13 cellular contexts compared by ENCODE assay signal in genomic region chr9:37978983-37979382, GRCh38.
"Had no signal": no experiment of that assay in that cellular context is flagged by ENCODE, and none has a peak within 500 bp of the region (broad histone marks: within the 10 kb centered on the region; RNA-seq: fewer than 3 reads in every experiment).

No MANE protein-coding gene starts in this region.

- ATAC-seq: esophagus mucosa; mucosa of descending colon; naive thymus-derived CD4-positive, alpha-beta T cell; stimulated activated naive CD8-positive, alpha-beta T cell treated with anti-CD3 and anti-CD28 coated beads, Interleukin-15, amount 100 ng/mL, for 72 hours had no signal

- DNase-seq: activated CD4-positive, alpha-beta T cell treated with anti-CD3 and anti-CD28 coated beads, Interleukin-2, amount 10 ng/mL, durations not matched to agents 7 days and 5 days; activated gamma-delta T cell treated with Interleukin-2 at 50 U/mL for 16 hours; activated naive CD8-positive, alpha-beta T cell treated with anti-CD3 and anti-CD28 coated beads, Interleukin-2, amount 10 ng/mL, durations not matched to agents 7 days and 5 days; mammary epithelial cell; mucosa of descending colon; naive thymus-derived CD4-positive, alpha-beta T cell; stimulated activated naive CD8-positive, alpha-beta T cell treated with anti-CD3 and anti-CD28 coated beads, Interleukin-15, amount 100 ng/mL, for 72 hours had no signal

- H3K27ac Mint-ChIP-seq: activated CD4-positive, alpha-beta T cell treated with anti-CD3 and anti-CD28 coated beads, Interleukin-2, amount 10 ng/mL, durations not matched to agents 7 days and 5 days; activated naive CD8-positive, alpha-beta T cell treated with anti-CD3 and anti-CD28 coated beads, Interleukin-2, amount 10 ng/mL, durations not matched to agents 7 days and 5 days; naive thymus-derived CD4-positive, alpha-beta T cell; stimulated activated naive CD8-positive, alpha-beta T cell treated with anti-CD3 and anti-CD28 coated beads, Interleukin-15, amount 100 ng/mL, for 72 hours; T-helper 2 cell treated with Interferon-gamma antibody and Interleukin-4, amounts not matched to agents 5 μg/mL and 100 μg/mL, for 36 hours had no signal

- H3K4me1 Mint-ChIP-seq: activated CD4-positive, alpha-beta T cell treated with anti-CD3 and anti-CD28 coated beads, Interleukin-2, amount 10 ng/mL, durations not matched to agents 7 days and 5 days; activated naive CD8-positive, alpha-beta T cell treated with anti-CD3 and anti-CD28 coated beads, Interleukin-2, amount 10 ng/mL, durations not matched to agents 7 days and 5 days; naive thymus-derived CD4-positive, alpha-beta T cell; stimulated activated naive CD8-positive, alpha-beta T cell treated with anti-CD3 and anti-CD28 coated beads, Interleukin-15, amount 100 ng/mL, for 72 hours had no signal

- H3K27ac ChIP-seq: ascending aorta, right atrium auricular region, skin epidermis, thoracic aorta had no signal

- H3K27me3 ChIP-seq: ascending aorta, right atrium auricular region had no signal

- H3K9me3 ChIP-seq: ascending aorta, mucosa of descending colon, right atrium auricular region, thoracic aorta had no signal

- H3K4me3 ChIP-seq: ascending aorta, mucosa of descending colon, right atrium auricular region, skin epidermis, thoracic aorta had no signal

- H3K36me3 Mint-ChIP-seq: activated naive CD8-positive, alpha-beta T cell treated with anti-CD3 and anti-CD28 coated beads, Interleukin-2, amount 10 ng/mL, durations not matched to agents 7 days and 5 days; naive thymus-derived CD4-positive, alpha-beta T cell had no signal

- H3K9me3 Mint-ChIP-seq: activated CD4-positive, alpha-beta T cell treated with anti-CD3 and anti-CD28 coated beads, Interleukin-2, amount 10 ng/mL, durations not matched to agents 7 days and 5 days; activated naive CD8-positive, alpha-beta T cell treated with anti-CD3 and anti-CD28 coated beads, Interleukin-2, amount 10 ng/mL, durations not matched to agents 7 days and 5 days; naive thymus-derived CD4-positive, alpha-beta T cell; stimulated activated naive CD8-positive, alpha-beta T cell treated with anti-CD3 and anti-CD28 coated beads, Interleukin-15, amount 100 ng/mL, for 72 hours; T-helper 2 cell treated with Interferon-gamma antibody and Interleukin-4, amounts not matched to agents 5 μg/mL and 100 μg/mL, for 36 hours had no signal

- H3K4me3 Mint-ChIP-seq: activated CD4-positive, alpha-beta T cell treated with anti-CD3 and anti-CD28 coated beads, Interleukin-2, amount 10 ng/mL, durations not matched to agents 7 days and 5 days; activated naive CD8-positive, alpha-beta T cell treated with anti-CD3 and anti-CD28 coated beads, Interleukin-2, amount 10 ng/mL, durations not matched to agents 7 days and 5 days; naive thymus-derived CD4-positive, alpha-beta T cell; stimulated activated naive CD8-positive, alpha-beta T cell treated with anti-CD3 and anti-CD28 coated beads, Interleukin-15, amount 100 ng/mL, for 72 hours; T-helper 2 cell treated with Interferon-gamma antibody and Interleukin-4, amounts not matched to agents 5 μg/mL and 100 μg/mL, for 36 hours had no signal
